15 cellular contexts compared by ENCODE assay signal in genomic region chr3:14468621-14468981, GRCh38.
"Had no signal": no experiment of that assay in that cellular context is flagged by ENCODE, and none has a peak within 500 bp of the region (broad histone marks: within the 10 kb centered on the region; RNA-seq: fewer than 3 reads in every experiment).

No MANE protein-coding gene starts in this region.

- H3K27ac ChIP-seq: hepatocyte, left lung, lower lobe of right lung, parathyroid adenoma, psoas muscle, skin epidermis, stomach, testis, thyroid gland, transverse colon, upper lobe of right lung had no signal

- FAIRE-seq: islet of Langerhans, kidney had no signal

- H3K4me2 ChIP-seq: hepatocyte had no signal

- H3K79me2 ChIP-seq: hepatocyte, parathyroid adenoma had no signal

- H3K27me3 ChIP-seq: hepatocyte, left lung, stomach, testis, thyroid gland, transverse colon, upper lobe of right lung had no signal

- H3K9me3 ChIP-seq: left lung, lower lobe of right lung, psoas muscle, stomach, testis, thyroid gland, transverse colon, upper lobe of right lung had no signal

- DNase-seq: kidney, left colon, left lung, lower lobe of right lung, mammary epithelial cell, psoas muscle, upper lobe of right lung had no signal

- H3K9ac ChIP-seq: parathyroid adenoma had no signal

- H3K4me3 ChIP-seq: hepatocyte, left lung, lower lobe of right lung, psoas muscle, skin epidermis, stomach, testis, thyroid gland, transverse colon, upper lobe of right lung had no signal

- H3K4me1 ChIP-seq: parathyroid adenoma, transverse colon had no signal

- H2AFZ ChIP-seq: hepatocyte, parathyroid adenoma had no signal
